In genomic region chr2:111897924-111898702, GRCh38 we compare ENCODE assay signal across 8 cellular contexts. TPM values are rescaled to one million over a fixed set of nuclear protein-coding genes. Genes with fewer than 3 reads are reported as not detected.
DNase-seq lines count a peak whose midpoint lies in the region; ATAC-seq, FAIRE-seq and TF ChIP-seq lines count a peak whose summit lies in the region.

Gene MERTK (plus strand): TSS chr2:111898607. CDS start chr2:111898736, 129 bp downstream.

- peak within 1 kb of the TSS; percentile 91 for H3K27ac Mint-ChIP-seq in neural crest cell (ENCODE audit: unreplicated experiment)

- H3K9me3 Mint-ChIP-seq in neural crest cell, result no peaks in the 10 kb centered on the region

- H3K4me3 ChIP-seq in A549 (peak within 1 kb of the TSS; percentile 86), HUES6 (ENCODE audit: low read depth, low read length) (peak within 1 kb of the TSS; percentile 98), tibial nerve (peak within 1 kb of the TSS; percentile 50 to 96 (median 72))

- H3K27ac ChIP-seq in A549, result peak within 1 kb of the TSS; percentile 80 to 93
- peak within 1 kb of the TSS; percentile 40; the same call in 1 of the 2 replicates for H3K27ac ChIP-seq in HUES6 (ENCODE audit: low read depth, low read length)
- peak within 1 kb of the TSS; percentile 61 to 94 (median 84) for H3K27ac ChIP-seq in tibial nerve

- H3K27me3 ChIP-seq in HUES6 (ENCODE audit: control insufficient read depth, insufficient read depth, low read length) (peaks cover 19% of the 10 kb centered on the region), tibial nerve (no peaks in the 10 kb centered on the region)

- H3K27me3 Mint-ChIP-seq in neural crest cell (ENCODE audit: low read depth), result peaks cover 40% of the 10 kb centered on the region

- H3K9me3 ChIP-seq in A549 (no peaks in the 10 kb centered on the region), HUES6 (ENCODE audit: control insufficient read depth, insufficient read depth, low read depth, low read length) (no peaks in the 10 kb centered on the region), tibial nerve (no peaks in the 10 kb centered on the region)

- peak; percentile 90 to 93 for ATAC-seq in A549

- 2% methylated on average over 28 of the region's 71 CpGs for whole genome bisulfite sequencing in A549 (ENCODE audit: missing lambda C conversion rate)
- WGBS in tibial nerve, 2 donors, result 1% methylated on average over 49 to 54 of the region's 71 CpGs

- peak; percentile 96 for TF ChIP-seq POLR2A in A549 (IDR thresholded peaks at IDR 0.05; ENCODE audit: low read length)
- peak; percentile 44 to 62 for TF ChIP-seq POLR2A in tibial nerve (IDR thresholded peaks at IDR 0.05)

- POLR2A ChIA-PET in A549 (lab: Yijun Ruan, JAX), result interaction anchor here (0.6 kb wide), 4 partner anchors 134 to 642 kb away, joined by 3 to 7 read pairs (median 4); partner anchors contain the start of gene TMEM87B

- TF ChIP-seq CTCF in A549 (IDR thresholded peaks at IDR 0.05) (peak; percentile 58), neural crest cell (conservative IDR thresholded peaks at IDR 0.05) (peak; percentile 66), tibial nerve (IDR thresholded peaks at IDR 0.05) (peak; percentile 46 to 79 (median 63))

- H3K36me3 ChIP-seq in HUES6 (ENCODE audit: control insufficient read depth, insufficient read depth, low read length) (no peaks in the 10 kb centered on the region), tibial nerve (no peaks in the 10 kb centered on the region)

- peaks cover 18% of the 10 kb centered on the region for H3K4me1 Mint-ChIP-seq in neural crest cell

- TF ChIP-seq EP300 in A549 (IDR thresholded peaks at IDR 0.05), result no peak
- TF ChIP-seq EP300 in tibial nerve (IDR thresholded peaks at IDR 0.05), result peak in 1 of 2 donors; percentile 71

- CTCF ChIA-PET in A549 (lab: Yijun Ruan, JAX), result interaction anchor here (0.7 to 15.8 kb wide), 12 partner anchors 9 to 165 kb away, joined by 3 to 336 read pairs (median 3); partner anchors contain the start of gene TMEM87B

- H3K4me1 ChIP-seq in A549 (peaks cover 4% of the 10 kb centered on the region; the same call in 2 of the 3 replicates), HUES6 (ENCODE audit: control insufficient read depth, insufficient read depth, low read length) (peaks cover 15% of the 10 kb centered on the region), tibial nerve (peaks cover 0 to 45% (median 2%) of the 10 kb centered on the region in 4 donors)

- peak within 1 kb of the TSS; percentile 93 for H3K4me3 Mint-ChIP-seq in neural crest cell

- DNase-seq in A549 (ENCODE audit: low read depth in 1 of 2, low spot score in 1 of 2), result peak; percentile 82 to 87
- DNase-seq in GM18507 (ENCODE audit: extremely low spot score, insufficient read length, low read depth), result peak; percentile 55
- DNase-seq in RPMI7951 (ENCODE audit: low read depth), result peak; percentile 45
- DNase-seq in activated gamma-delta T cell treated with Interleukin-2 at 50 U/mL for 16 hours, result peak; percentile 36
- peak; percentile 50 for DNase-seq in foreskin melanocyte
- DNase-seq in neural crest cell (ENCODE audit: low read depth, low spot score), result peak; percentile 81
- DNase-seq in tibial nerve (ENCODE audit: low spot score in 2 of 2), result peak; percentile 46 to 63

- peak; percentile 48 to 72 for TF ChIP-seq RAD21 in A549 (conservative IDR thresholded peaks at IDR 0.05 in 1 of 2, IDR thresholded peaks at IDR 0.05 in 1 of 2)

- no peaks in the 10 kb centered on the region for H3K36me3 Mint-ChIP-seq in neural crest cell (ENCODE audit: low read depth)

- peak within 1 kb of the TSS; percentile 84 for H3K4me2 ChIP-seq in A549

- H3K9ac ChIP-seq in HUES6 (ENCODE audit: low read length), result peak within 1 kb of the TSS; percentile 75

- FAIRE-seq in A549 (lab: Jason Lieb, UNC) (no peak), GM18507 (lab: Jason Lieb, UNC) (no peak)

TF ChIP-seq in A549, 52 proteins besides CTCF, POLR2A, EP300 and RAD21:
- TF ChIP-seq PHF8 (IDR thresholded peaks at IDR 0.05; ENCODE audit: borderline replicate concordance, low read depth) (peak; percentile 95; the same call in 1 of the 2 replicates), FOSL2 (IDR thresholded peaks at IDR 0.05) (no peak), FOSL2 (CRISPR knock-in tag; IDR thresholded peaks at IDR 0.05) (no peak), ATOH8 (CRISPR knock-in tag; IDR thresholded peaks at IDR 0.05; ENCODE audit: low read depth) (no peak), SREBF2 (IDR thresholded peaks at IDR 0.05) (no peak), SMC3 (IDR thresholded peaks at IDR 0.05) (peak; percentile 67), NR3C1 (IDR thresholded peaks at IDR 0.05) (no peak), JUN (IDR thresholded peaks at IDR 0.05) (peak; percentile 51 to 69; a peak in 3 of 5 replicates), BCL3 (IDR thresholded peaks at IDR 0.05) (peak; percentile 78; the same call in 1 of the 3 replicates), MAX (IDR thresholded peaks at IDR 0.05) (peak; percentile 31; the same call in 1 of the 2 replicates)

RNA-seq across cellular contexts. Expression of gene MERTK, which starts in this region (rescaled TPM):
- 4.0 and 4.4 TPM in 2 replicates for polyA plus RNA-seq in A549 (2011; rRNA removed)
- 2.4 TPM in 2 replicates for polyA plus RNA-seq in A549 (2012; cell fraction: cytosol; rRNA removed)
- 2.9 and 4.5 TPM in 2 replicates for polyA plus RNA-seq in A549 (2012; cell fraction: nucleus; rRNA removed)
- 1.0 to 1.4 TPM (median 1.2 TPM) in 3 replicates for polyA plus RNA-seq in A549 (2017; fragmentation: RNase III; extraction: RNeasy Plus Mini Kit Qiagen cat#74134 plus additional on column Dnase treatment)
- polyA minus RNA-seq in A549 (2011; rRNA and poly(A)+ RNA removed), result 3.7 and 4.6 TPM in 2 replicates
- 0.10 TPM in 1 of 2 replicates, not detected in the other for total RNA-seq in RPMI7951 (2014; rRNA removed; shearing (Covaris generic))
- total RNA-seq in neural crest cell, result 3.3 and 4.4 TPM in 2 replicates
- total RNA-seq in tibial nerve, result 10 to 100 TPM; 22.7 to 61.8 (median 29.3) TPM

Comparison
In these comparisons a context has a peak if more than half of its experiments do, and no peak if none do; other contexts are left out.
1. Peak in every context shown above with its lines: DNase-seq, ATAC-seq, H3K4me3 ChIP-seq and H3K27ac ChIP-seq.
2. Peak in DNase-seq in RPMI7951; RNA of the gene not detected or under 1 TPM.